In the genomic region with DNA sequence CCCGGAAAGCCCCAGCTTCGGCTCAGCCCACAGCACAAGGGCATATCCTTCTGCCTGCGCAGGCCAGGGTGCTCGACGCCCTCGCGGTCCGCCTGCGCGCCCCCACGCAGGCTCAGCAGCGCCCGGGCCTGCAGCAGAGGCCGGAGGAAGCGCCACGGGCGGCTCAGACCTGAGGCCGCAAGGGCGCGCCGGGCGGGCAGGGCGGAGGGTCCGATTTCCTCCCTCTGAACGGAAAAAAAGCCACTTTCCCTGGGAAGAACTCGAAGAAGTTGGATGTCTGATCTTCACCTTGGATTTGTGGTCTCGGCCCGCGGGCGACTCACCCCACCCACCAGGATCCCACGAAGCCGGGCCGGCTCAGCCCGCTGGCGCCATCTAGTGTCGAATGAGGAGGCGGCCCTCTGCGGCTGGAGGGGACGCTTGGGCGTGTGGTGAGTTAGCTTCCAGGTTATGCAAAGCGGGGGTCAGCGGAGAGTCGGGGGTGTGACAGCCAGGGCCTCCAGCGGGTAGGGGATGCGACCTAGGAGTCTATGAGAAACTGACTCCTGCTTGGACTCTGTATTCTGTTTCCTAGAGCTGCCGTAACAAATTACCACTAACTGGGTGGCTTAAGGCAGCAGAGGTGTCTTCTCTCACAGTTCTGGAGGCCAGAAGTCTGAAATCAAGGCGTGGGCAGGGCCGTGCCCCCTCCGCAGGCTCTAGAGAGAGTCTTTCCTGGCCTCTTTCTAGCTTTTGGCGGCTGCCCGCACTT, we compare ENCODE assay signal across 8 cellular contexts.
DNase-seq lines count a peak whose midpoint lies in the region; ATAC-seq and TF ChIP-seq lines count a peak whose summit lies in the region.

No MANE protein-coding gene starts in this region.

- H3K27ac ChIP-seq in C4-2B, result no peak overlapping the region

- H3K36me3 ChIP-seq in mucosa of stomach (ENCODE audit: control insufficient read depth, insufficient read depth, low read length), result no peaks in the 10 kb centered on the region

- H3K27me3 ChIP-seq in mucosa of stomach (ENCODE audit: control insufficient read depth, insufficient read depth, low read length), result no peaks in the 10 kb centered on the region

- H3K4me3 ChIP-seq in mucosa of stomach (ENCODE audit: low read length), result peak overlapping the region; percentile 50

- peaks cover 11% of the 10 kb centered on the region for H3K4me1 ChIP-seq in mucosa of stomach (ENCODE audit: control insufficient read depth, insufficient read depth, low read length)

- H3K9me3 ChIP-seq in mucosa of stomach (ENCODE audit: control insufficient read depth, low read length), result no peaks in the 10 kb centered on the region

- ATAC-seq in HG03565 (IDR thresholded peaks at IDR 0.05; ENCODE audit: unreplicated experiment), result peak; percentile 64

- TF ChIP-seq CTCF in C4-2B (conservative IDR thresholded peaks at IDR 0.05), result peak; percentile 99

- DNase-seq in GM19240 (ENCODE audit: insufficient read length, low spot score) (peak; percentile 78), NOMO-1 treated with dmso at 0.1 percent for 144 hours (lab: John Stamatoyannopoulos, UW; ENCODE audit: unreplicated experiment) (peak; percentile 49), activated T-cell treated with anti-CD3 and anti-CD28 coated beads for 48 hours (ENCODE audit: low read depth) (peak; percentile 80), erythroblast (lab: John Stamatoyannopoulos, UW) (peak; percentile 82 to 90)
- DNase-seq in stimulated activated CD8-positive, alpha-beta memory T cell treated with anti-CD3 and anti-CD28 coated beads, Interleukin-4, amount 100 ng/mL, for 48 hours, result peak; percentile 92

- TF ChIP-seq POLR2A in erythroblast (IDR thresholded peaks at IDR 0.05; ENCODE audit: low read length), result no peak

- H3K9ac ChIP-seq in mucosa of stomach (ENCODE audit: low read length), result peak overlapping the region; percentile 73
